In genomic region chr21:41928621-41929220, GRCh38 we compare ENCODE assay signal across 12 cellular contexts. TPM values are rescaled to one million over a fixed set of nuclear protein-coding genes. Genes with fewer than 3 reads are reported as not detected.
A peak's percentile ranks its signal among the peaks of the same experiment; 100 is the strongest.
DNase-seq lines count a peak whose midpoint lies in the region; ATAC-seq and TF ChIP-seq lines count a peak whose summit lies in the region.
"Had no signal": no experiment of that assay in that cellular context is flagged by ENCODE, and none has a peak within 500 bp of the region (broad histone marks: within the 10 kb centered on the region; RNA-seq: fewer than 3 reads in every experiment).

No MANE protein-coding gene starts in this region.

- H3K27ac ChIP-seq in heart right ventricle: peak overlapping the region in 9 of 10 donors; percentile 2 to 94 (median 84)
- peak overlapping the region; percentile 22 for H3K27ac ChIP-seq in caudate nucleus (ENCODE audit: low read depth, low read length)
- peak overlapping the region; percentile 20 for H3K27ac ChIP-seq in upper lobe of right lung
- H3K27ac ChIP-seq: C4-2B, colonic mucosa had no signal

- H3K9me3 ChIP-seq in heart right ventricle: no peaks in the 10 kb centered on the region
- no peaks in the 10 kb centered on the region for H3K9me3 ChIP-seq in upper lobe of right lung
- H3K9me3 ChIP-seq: colonic mucosa had no signal

- H3K4me1 ChIP-seq in heart right ventricle (peaks cover 9 to 75% (median 54%) of the 10 kb centered on the region in 9 donors), upper lobe of right lung (peaks cover 61% of the 10 kb centered on the region)

- intact Hi-C loops in heart right ventricle (cut with DNase I): loop anchor here in 2 of 10 donors (5.0 kb wide), 2 partner anchors 79 to 189 kb away; no protein-coding TSS in a partner anchor
- intact Hi-C loops in Right ventricle myocardium superior (cut with DNase I): loop anchor here (10.0 kb wide), 2 partner anchors 54 to 76 kb away; partner anchors contain the start of gene PRDM15
- intact Hi-C loops in upper lobe of right lung (cut with DNase I): no loop called here

- H3K36me3 ChIP-seq in heart right ventricle (no peaks in the 10 kb centered on the region), upper lobe of right lung (no peaks in the 10 kb centered on the region)
- H3K36me3 ChIP-seq: colonic mucosa had no signal

- H3K4me3 ChIP-seq in heart right ventricle (no peak overlapping the region), upper lobe of right lung (no peak overlapping the region)
- H3K4me3 ChIP-seq: colonic mucosa had no signal

- no peak for TF ChIP-seq CTCF in heart right ventricle (IDR thresholded peaks at IDR 0.05)
- TF ChIP-seq CTCF in upper lobe of right lung (IDR thresholded peaks at IDR 0.05): no peak

- no peak for ATAC-seq in heart right ventricle
- ATAC-seq in Right ventricle myocardium superior (ENCODE audit: poor library complexity): no peak
- peak; percentile 40 for ATAC-seq in HG03457 (IDR thresholded peaks at IDR 0.05; ENCODE audit: unreplicated experiment)
- peak; percentile 11 for ATAC-seq in upper lobe of right lung

- no peaks in the 10 kb centered on the region for H3K27me3 ChIP-seq in heart right ventricle
- no peaks in the 10 kb centered on the region for H3K27me3 ChIP-seq in upper lobe of right lung
- H3K27me3 ChIP-seq: colonic mucosa had no signal

- WGBS in heart right ventricle, 2 donors: 58 to 78% methylated on average over 10 of the region's 10 CpGs

- no peak for DNase-seq in heart right ventricle
- DNase-seq in Right ventricle myocardium superior: no peak
- DNase-seq in caudate nucleus (lab: John Stamatoyannopoulos, UW): no peak
- DNase-seq in upper lobe of right lung: no peak
- no peak for DNase-seq in HUDEP-2 (lab: John Stamatoyannopoulos, UW; ENCODE audit: unreplicated experiment in 76 of 76)
- DNase-seq in NCI-H524 (lab: John Stamatoyannopoulos, UW): no peak
- DNase-seq in activated effector memory CD4-positive, alpha-beta T cell treated with anti-CD3 and anti-CD28 coated beads, Interleukin-2, amount 50 U/mL, for 16 hours: no peak
- DNase-seq: H9, NCI-H1930 had no signal

RNA-seq across cellular contexts. Expression of gene C2CD2, which starts 25.1 kb away (rescaled TPM):
- 10 to 100 TPM in 1 of 10 donors, 1 to 10 TPM in 9; 4.5 to 11.1 (median 6.9) TPM for total RNA-seq in heart right ventricle
- polyA plus RNA-seq in heart right ventricle: 1 to 10 TPM; 5.2 to 6.1 TPM
- 4.6 TPM for total RNA-seq in Right ventricle myocardium superior
- 26.4 TPM for total RNA-seq in upper lobe of right lung

RNA-seq across cellular contexts. Expression of gene PRDM15, which starts 49.6 kb away (rescaled TPM):
- total RNA-seq in heart right ventricle (1 to 10 TPM; 2.0 to 5.8 (median 3.2) TPM), Right ventricle myocardium superior (3.8 TPM), upper lobe of right lung (7.4 TPM)
- polyA plus RNA-seq in heart right ventricle: 1 to 10 TPM; 1.0 to 4.1 TPM

Comparison
In these comparisons a context has a peak if more than half of its experiments do, and no peak if none do; other contexts are left out.
1. ATAC-seq: peak in HG03457 (single experiment) and upper lobe of right lung (single experiment); none in heart right ventricle (0 of 8) and Right ventricle myocardium superior (single experiment).
2. H3K27ac ChIP-seq: peak in every context shown above with its lines; median percentile 84 in heart right ventricle; 22 in caudate nucleus; 20 in upper lobe of right lung.